In the genomic region with DNA sequence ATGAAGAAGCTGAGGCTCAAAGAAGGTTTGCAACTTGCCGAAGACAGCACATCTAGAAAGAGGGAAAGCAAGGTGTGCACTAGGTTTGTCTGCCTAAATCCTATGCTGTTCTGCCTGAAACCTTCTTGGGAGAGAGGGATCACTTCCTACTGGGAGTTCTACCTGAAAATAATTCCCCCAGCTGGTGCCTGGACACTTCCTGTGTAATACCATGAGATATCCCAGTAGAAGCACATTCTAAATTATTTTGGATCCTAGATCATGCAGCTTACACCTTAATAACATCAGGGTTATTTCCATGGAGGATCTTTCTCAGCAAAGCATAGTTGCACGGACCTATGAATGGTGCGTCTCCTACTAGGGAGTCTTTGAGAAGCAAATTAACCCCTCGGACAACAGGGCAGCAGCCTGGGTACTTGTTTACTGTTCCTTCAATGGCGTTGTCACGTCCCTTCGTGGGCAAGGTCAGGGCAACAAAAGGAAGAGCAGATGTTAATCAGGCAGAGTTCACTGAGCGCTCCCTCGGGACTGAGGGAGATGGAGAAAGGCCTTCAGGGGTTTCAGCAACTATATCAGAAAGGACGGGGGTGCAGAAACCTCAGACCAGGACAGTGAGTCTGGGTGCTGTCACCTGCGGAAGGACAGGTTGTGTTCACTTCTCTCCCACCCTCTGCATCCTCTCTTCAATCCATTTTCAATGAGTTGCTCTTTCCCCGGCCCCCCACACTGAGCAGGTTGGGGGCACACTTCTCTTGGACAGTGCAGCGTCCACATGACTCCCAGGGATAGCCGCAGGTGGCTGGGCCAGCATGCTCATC, we compare ENCODE assay signal across 30 cellular contexts. TPM values are rescaled to one million over a fixed set of nuclear protein-coding genes. Genes with fewer than 3 reads are reported as not detected.
A peak's percentile ranks its signal among the peaks of the same experiment; 100 is the strongest.
DNase-seq lines count a peak whose midpoint lies in the region; ATAC-seq, FAIRE-seq and TF ChIP-seq lines count a peak whose summit lies in the region.
"Had no signal": no experiment of that assay in that cellular context is flagged by ENCODE, and none has a peak within 500 bp of the region (broad histone marks: within the 10 kb centered on the region; RNA-seq: fewer than 3 reads in every experiment).

No MANE protein-coding gene starts in this region.

- BruUV-seq in GM12878 (replicated peaks; lab: Mats Ljungman, UMichigan), result no TSS peak

- peaks cover 3% of the 10 kb centered on the region; the same call in 2 of the 3 replicates for H3K9me3 Mint-ChIP-seq in GM23338
- peaks cover 2% of the 10 kb centered on the region for H3K9me3 Mint-ChIP-seq in neural progenitor cell
- H3K9me3 Mint-ChIP-seq: CD4-positive, alpha-beta T cell; H9 had no signal

- RAD21 ChIA-PET in GM12878 (lab: Charles Lee; ENCODE audit: unreplicated experiment), result no interaction called here

- H3K4me3 ChIP-seq in GM23338 (no peak overlapping the region), GM12878 (no peak overlapping the region), neural progenitor cell (no peak overlapping the region)
- H3K4me3 ChIP-seq: PC-9 had no signal

- in situ Hi-C loops in GM12878 (cut with MboI), result no loop called here

- peak; percentile 65 for ATAC-seq in GM23338
- no peak for ATAC-seq in GM12878
- ATAC-seq in HG03469 (IDR thresholded peaks at IDR 0.05; ENCODE audit: unreplicated experiment), result no peak

- H3K36me3 Mint-ChIP-seq in GM23338 (ENCODE audit: low read depth), result no peaks in the 10 kb centered on the region
- H3K36me3 Mint-ChIP-seq in neural progenitor cell, result no peaks in the 10 kb centered on the region

- H3K36me3 ChIP-seq in GM23338 (ENCODE audit: insufficient read depth) (no peaks in the 10 kb centered on the region), GM12878 (ENCODE audit: control insufficient read depth in 2 of 2, insufficient read depth in 2 of 2, low read length in 1 of 2) (no peaks in the 10 kb centered on the region), neural progenitor cell (no peaks in the 10 kb centered on the region)
- H3K36me3 ChIP-seq: BE2C had no signal

- H4K20me1 ChIP-seq in GM23338 (replicated peaks; ENCODE audit: insufficient read depth) (no peaks in the 10 kb centered on the region), GM12878 (ENCODE audit: control insufficient read depth, insufficient read depth) (no peaks in the 10 kb centered on the region), neural progenitor cell (ENCODE audit: low read depth) (no peaks in the 10 kb centered on the region)

- peak overlapping the region; percentile 87; the same call in 1 of the 2 replicates for H2AFZ ChIP-seq in GM23338
- no peak overlapping the region for H2AFZ ChIP-seq in GM12878 (ENCODE audit: control insufficient read depth, low read depth, low read length)
- no peak overlapping the region for H2AFZ ChIP-seq in neural progenitor cell (replicated peaks)
- H2AFZ ChIP-seq: PC-9 had no signal

- H3K4me2 ChIP-seq in GM23338, result peak overlapping the region; percentile 58; the same call in 1 of the 2 replicates
- no peak overlapping the region for H3K4me2 ChIP-seq in GM12878 (ENCODE audit: control insufficient read depth, insufficient read depth)
- H3K4me2 ChIP-seq in neural progenitor cell, result peak overlapping the region; percentile 8
- H3K4me2 ChIP-seq: PC-9 had no signal

- CTCF ChIA-PET in GM12878 (lab: Yijun Ruan, JAX), result interaction anchor here (0.7 to 1.0 kb wide), 2 partner anchors 10 to 380 kb away, joined by 3 read pairs; no protein-coding TSS in a partner anchor

- H3K9ac ChIP-seq in GM12878 (ENCODE audit: control insufficient read depth, insufficient read depth, low read length) (no peak overlapping the region), neural progenitor cell (no peak overlapping the region)

- POLR2A ChIA-PET in GM12878 (lab: Charles Lee), result no interaction called here

- 32% methylated on average over 14 of the region's 14 CpGs for WGBS in GM12878 (ENCODE audit: insufficient coverage, insufficient replicate concordance, low lambda C conversion rate, missing lambda C conversion rate)

- H3K27me3 Mint-ChIP-seq in GM23338 (ENCODE audit: insufficient read depth, low read depth, poor library complexity) (peaks cover 7% of the 10 kb centered on the region), neural progenitor cell (ENCODE audit: insufficient read depth, low read depth) (peaks cover 11% of the 10 kb centered on the region)

- SMC1A ChIA-PET in GM12878 (lab: Charles Lee; ENCODE audit: uncharacterized antibody, unreplicated experiment), result interaction anchor here (0.9 kb wide), 1 partner anchor 9 kb away, joined by 3 read pairs; no protein-coding TSS in a partner anchor

- TF ChIP-seq CTCF in GM23338 (conservative IDR thresholded peaks at IDR 0.05; ENCODE audit: low read depth in 2 of 2), result no peak
- TF ChIP-seq CTCF in GM12878 (IDR thresholded peaks at IDR 0.05 in 2 of 3, conservative IDR thresholded peaks at IDR 0.05 in 1 of 3; ENCODE audit: control insufficient read depth in 2 of 3, extremely low read depth in 1 of 3, insufficient read depth in 1 of 3, low read depth in 3 of 3, low read length in 3 of 3), result no peak
- no peak for TF ChIP-seq CTCF in neural progenitor cell (IDR thresholded peaks at IDR 0.05)

- TF ChIP-seq POLR2A in GM12878 (IDR thresholded peaks at IDR 0.05; ENCODE audit: low read depth, low read length), result no peak

- no peak for TF ChIP-seq RAD21 in GM12878 (IDR thresholded peaks at IDR 0.05; ENCODE audit: insufficient read depth, low read depth, low read length)

- H3K79me2 ChIP-seq in GM23338 (replicated peaks; ENCODE audit: insufficient read depth) (no peaks in the 10 kb centered on the region), GM12878 (ENCODE audit: control insufficient read depth, insufficient read depth, low read length) (no peaks in the 10 kb centered on the region), neural progenitor cell (ENCODE audit: low read depth) (no peaks in the 10 kb centered on the region)

- H3K4me1 ChIP-seq in GM23338 (ENCODE audit: insufficient read depth), result no peaks in the 10 kb centered on the region
- no peaks in the 10 kb centered on the region; the same call in 1 of the 2 replicates for H3K4me1 ChIP-seq in GM12878 (ENCODE audit: control insufficient read depth, insufficient read depth, low read length)
- H3K4me1 ChIP-seq in neural progenitor cell, result peaks cover 7% of the 10 kb centered on the region
- H3K4me1 ChIP-seq: BE2C had no signal

- H3K27me3 ChIP-seq in GM23338 (ENCODE audit: insufficient read depth) (no peaks in the 10 kb centered on the region), GM12878 (replicated peaks in 1 of 2; ENCODE audit: control insufficient read depth in 2 of 2, insufficient read depth in 2 of 2, low read length in 1 of 2) (peaks cover 3 to 4% of the 10 kb centered on the region in 2 experiments), neural progenitor cell (no peaks in the 10 kb centered on the region)
- H3K27me3 ChIP-seq: BE2C had no signal

- H3K4me3 Mint-ChIP-seq in GM23338 (no peak overlapping the region), neural progenitor cell (no peak overlapping the region)
- H3K4me3 Mint-ChIP-seq: CD4-positive, alpha-beta T cell; H9 had no signal

- H3K27ac Mint-ChIP-seq in GM23338, result no peak overlapping the region
- H3K27ac Mint-ChIP-seq in neural progenitor cell, result no peak overlapping the region
- H3K27ac Mint-ChIP-seq: CD4-positive, alpha-beta T cell; H9 had no signal

- peaks cover 4% of the 10 kb centered on the region; the same call in 1 of the 2 replicates for H3K9me2 ChIP-seq in GM23338 (ENCODE audit: insufficient read depth)

- H3F3A ChIP-seq in GM23338 (replicated peaks; ENCODE audit: low read depth) (no peaks in the 10 kb centered on the region), neural progenitor cell (ENCODE audit: low read depth) (no peaks in the 10 kb centered on the region)

- DNase-seq in NCI-H2171 treated with DMSO at 0.1 percent for 48 hours (lab: John Stamatoyannopoulos, UW) (peak; percentile 14), NCI-H2171 (lab: John Stamatoyannopoulos, UW) (no peak), GM23338 (ENCODE audit: low spot score) (no peak), GM12878 (ENCODE audit: low read depth, low spot score) (no peak), neural progenitor cell (ENCODE audit: low spot score) (no peak), NCI-H1092 treated with DMSO at 0.1 percent for 48 hours (lab: John Stamatoyannopoulos, UW) (no peak), COLO668 (lab: John Stamatoyannopoulos, UW; ENCODE audit: unreplicated experiment) (no peak)
- DNase-seq: 8988T; ACHN; BE2C; CD4-positive, alpha-beta T cell; COR-L47; DMS79 treated with DMSO at 0.1 percent for 48 hours; GF-D8; H9; Karpas-422; NCI-H1092; NCI-H1436; NCI-H187; NCI-H2081 treated with DMSO at 0.1 percent for 48 hours; NCI-H446; NCI-H524 treated with DMSO at 0.1 percent for 48 hours; NCI-H82; NK-92 treated with Interleukin-12 subunit alpha and Interleukin-12 subunit beta, amount 100 ng/mL, for 24 hours; PC-9; SHP77 had no signal

- TF ChIP-seq EP300 in GM12878 (IDR thresholded peaks at IDR 0.05; ENCODE audit: borderline replicate concordance in 1 of 2, control insufficient read depth in 1 of 2, low read depth in 2 of 2, low read length in 2 of 2), result no peak

- no peak for FAIRE-seq in GM12878 (lab: Jason Lieb, UNC)
- FAIRE-seq: GM12892, GM18507 had no signal

- intact Hi-C loops in GM12878 (cut with micrococcal nuclease; ENCODE audit: unreplicated experiment), result no loop called here

- no peak overlapping the region for H3K27ac ChIP-seq in GM23338 (ENCODE audit: low read depth)
- no peak overlapping the region for H3K27ac ChIP-seq in GM12878 (ENCODE audit: control insufficient read depth, insufficient read depth)
- H3K27ac ChIP-seq in neural progenitor cell, result no peak overlapping the region
- H3K27ac ChIP-seq: HL-60, PC-9 had no signal

- H3K4me1 Mint-ChIP-seq in GM23338 (peaks cover 21% of the 10 kb centered on the region), neural progenitor cell (peaks cover 13% of the 10 kb centered on the region)

- H3K9me3 ChIP-seq in GM12878 (replicated peaks; ENCODE audit: control insufficient read depth, insufficient read depth, low read length) (no peaks in the 10 kb centered on the region; the same call in 2 of the 3 replicates), neural progenitor cell (ENCODE audit: low read depth) (no peaks in the 10 kb centered on the region)
- H3K9me3 ChIP-seq: BE2C had no signal

RNA-seq across cellular contexts. Expression of a gene that starts 44.0 kb away (rescaled TPM):
- total RNA-seq in GM23338 (2014; rRNA removed; shearing (Covaris generic)), result 139 and 158 TPM in 2 replicates
- polyA plus RNA-seq in GM23338 (2016; fragmentation: Nextera tagmentation; extraction: Ambion mirVana) (131 and 136 TPM in 2 replicates), GM12878 (2011; rRNA removed) (9.8 and 12.2 TPM in 2 replicates), GM12878 (2014; fragmentation: Illumina TruSeq; extraction: Trizol) (1.1 and 1.4 TPM in 2 replicates), GM12878 (2014; fragmentation: Nextera tagmentation; extraction: Ambion mirVana) (1 to 10 TPM; 1.8 to 2.5 TPM), GM12878 (2014; rRNA removed) (1.4 and 1.6 TPM in 2 replicates), GM12878 (2016; fragmentation: Nextera tagmentation; extraction: Ambion mirVana) (1 to 10 TPM; 1.5 to 3.5 TPM)
- total RNA-seq in GM12878 (2013; cell fraction: nucleolus; rRNA removed), result 0.79 and 3.2 TPM in 2 replicates
- total RNA-seq in GM12878 (2014; rRNA removed) (1.2 and 1.3 TPM in 2 replicates), GM12878 (2014; rRNA removed; fragmentation: Illumina TruSeq; extraction: Trizol) (1.4 and 1.5 TPM in 2 replicates), GM12878 (2021) (1.2 and 1.8 TPM in 2 replicates), neural progenitor cell (ENCODE audit: low replicate concordance) (40.8 and 56.7 TPM in 2 replicates)
- 6.5 TPM for polyA plus RNA-seq in GM12878 (2011; ENCODE audit: low read depth)
- polyA plus RNA-seq in GM12878 (2011; cell fraction: cytosol; rRNA removed), result 4.3 and 5.0 TPM in 2 replicates
- polyA plus RNA-seq in GM12878 (2011; cell fraction: nucleus; rRNA removed), result 2.7 and 4.0 TPM in 2 replicates
- 6.3 and 10.0 TPM in 2 replicates for polyA plus RNA-seq in GM12878 (2012)
- 3.7 and 5.0 TPM in 2 replicates for polyA minus RNA-seq in GM12878 (2011; rRNA and poly(A)+ RNA removed)
- polyA minus RNA-seq in GM12878 (2011; cell fraction: cytosol; rRNA and poly(A)+ RNA removed), result 1.9 and 2.2 TPM in 2 replicates
- 1.1 TPM in 2 replicates for polyA minus RNA-seq in GM12878 (2011; cell fraction: nucleus; rRNA and poly(A)+ RNA removed)

Comparison
In these comparisons a context has a peak if more than half of its experiments do, and no peak if none do; other contexts are left out.
1. RNA of a gene that starts 44.0 kb away (total RNA-seq): 139 to 158 TPM in GM23338 and 40.8 to 56.7 TPM in neural progenitor cell; 0.79 to 3.2 TPM in GM12878; every median in the first group is over 10 times any median in the second.